ENCODE assay signal across 1 cellular context in genomic region chr15:74291101-74292071, GRCh38.
A peak's percentile ranks its signal among the peaks of the same experiment; 100 is the strongest.
TF ChIP-seq lines count a peak whose summit lies in the region.

No MANE protein-coding gene starts in this region.

TF ChIP-seq in WTC11, 78 proteins besides CTCF, POLR2A, EP300 and RAD21 (continued from another document):
- TF ChIP-seq ZNF423 (CRISPR knock-in tag; IDR thresholded peaks at IDR 0.05) (no peak), NR2C2 (CRISPR knock-in tag; IDR thresholded peaks at IDR 0.05) (peak; percentile 74), ZNF317 (CRISPR knock-in tag; IDR thresholded peaks at IDR 0.05; ENCODE audit: borderline replicate concordance, low read depth) (peak; percentile 72; the same call in 1 of the 2 replicates), EMX1 (CRISPR knock-in tag; IDR thresholded peaks at IDR 0.05) (no peak), ESRRA (CRISPR knock-in tag; IDR thresholded peaks at IDR 0.05; ENCODE audit: borderline replicate concordance) (peak; percentile 97), CDX4 (CRISPR knock-in tag; IDR thresholded peaks at IDR 0.05; ENCODE audit: borderline replicate concordance) (no peak), TP53 (CRISPR knock-in tag; IDR thresholded peaks at IDR 0.05) (peak; percentile 98), MXD4 (CRISPR knock-in tag; IDR thresholded peaks at IDR 0.05; ENCODE audit: borderline replicate concordance) (no peak), MAX (CRISPR knock-in tag; IDR thresholded peaks at IDR 0.05) (peak; percentile 97), ZBTB43 (CRISPR knock-in tag; IDR thresholded peaks at IDR 0.05) (peak; percentile 92), ZNF396 (CRISPR knock-in tag; IDR thresholded peaks at IDR 0.05; ENCODE audit: borderline replicate concordance) (no peak), ZNF219 (CRISPR knock-in tag; IDR thresholded peaks at IDR 0.05; ENCODE audit: borderline replicate concordance) (peak; percentile 89; the same call in 1 of the 2 replicates), TEAD1 (CRISPR knock-in tag; IDR thresholded peaks at IDR 0.05) (peak; percentile 99), SOX15 (CRISPR knock-in tag; IDR thresholded peaks at IDR 0.05) (no peak), SMAD4 (CRISPR knock-in tag; IDR thresholded peaks at IDR 0.05) (peak; percentile 94; the same call in 1 of the 2 replicates), MLX (CRISPR knock-in tag; IDR thresholded peaks at IDR 0.05) (peak; percentile 59; the same call in 1 of the 2 replicates), JUN (CRISPR knock-in tag; IDR thresholded peaks at IDR 0.05) (peak; percentile 90; the same call in 1 of the 2 replicates), TEAD4 (CRISPR knock-in tag; IDR thresholded peaks at IDR 0.05) (peak; percentile 91), NR3C1 (CRISPR knock-in tag; conservative IDR thresholded peaks at IDR 0.05; ENCODE audit: low read depth) (peak; percentile 97), SP1 (CRISPR knock-in tag; conservative IDR thresholded peaks at IDR 0.05) (peak; percentile 88), FOXP1 (CRISPR knock-in tag; IDR thresholded peaks at IDR 0.05; ENCODE audit: borderline replicate concordance) (peak; percentile 99), GTF2I (CRISPR knock-in tag; conservative IDR thresholded peaks at IDR 0.05) (no peak), ETV6 (CRISPR knock-in tag; IDR thresholded peaks at IDR 0.05) (peak; percentile 99), USF2 (CRISPR knock-in tag; IDR thresholded peaks at IDR 0.05) (peak; percentile 67), CBFB (CRISPR knock-in tag; IDR thresholded peaks at IDR 0.05; ENCODE audit: low read depth) (peak; percentile 99), ZNF232 (CRISPR knock-in tag; IDR thresholded peaks at IDR 0.05) (peak; percentile 99), ATF1 (CRISPR knock-in tag; IDR thresholded peaks at IDR 0.05) (peak; percentile 81; the same call in 1 of the 2 replicates)
- TF ChIP-seq, protein P1, sequence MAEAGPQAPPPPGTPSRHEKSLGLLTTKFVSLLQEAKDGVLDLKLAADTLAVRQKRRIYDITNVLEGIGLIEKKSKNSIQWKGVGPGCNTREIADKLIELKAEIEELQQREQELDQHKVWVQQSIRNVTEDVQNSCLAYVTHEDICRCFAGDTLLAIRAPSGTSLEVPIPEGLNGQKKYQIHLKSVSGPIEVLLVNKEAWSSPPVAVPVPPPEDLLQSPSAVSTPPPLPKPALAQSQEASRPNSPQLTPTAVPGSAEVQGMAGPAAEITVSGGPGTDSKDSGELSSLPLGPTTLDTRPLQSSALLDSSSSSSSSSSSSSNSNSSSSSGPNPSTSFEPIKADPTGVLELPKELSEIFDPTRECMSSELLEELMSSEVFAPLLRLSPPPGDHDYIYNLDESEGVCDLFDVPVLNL (CRISPR knock-in tag; IDR thresholded peaks at IDR 0.05; ENCODE audit: borderline replicate concordance, low read depth): peak; percentile 66; the same call in 1 of the 2 replicates
- TF ChIP-seq, protein P2, sequence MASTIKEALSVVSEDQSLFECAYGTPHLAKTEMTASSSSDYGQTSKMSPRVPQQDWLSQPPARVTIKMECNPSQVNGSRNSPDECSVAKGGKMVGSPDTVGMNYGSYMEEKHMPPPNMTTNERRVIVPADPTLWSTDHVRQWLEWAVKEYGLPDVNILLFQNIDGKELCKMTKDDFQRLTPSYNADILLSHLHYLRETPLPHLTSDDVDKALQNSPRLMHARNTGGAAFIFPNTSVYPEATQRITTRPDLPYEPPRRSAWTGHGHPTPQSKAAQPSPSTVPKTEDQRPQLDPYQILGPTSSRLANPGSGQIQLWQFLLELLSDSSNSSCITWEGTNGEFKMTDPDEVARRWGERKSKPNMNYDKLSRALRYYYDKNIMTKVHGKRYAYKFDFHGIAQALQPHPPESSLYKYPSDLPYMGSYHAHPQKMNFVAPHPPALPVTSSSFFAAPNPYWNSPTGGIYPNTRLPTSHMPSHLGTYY (CRISPR knock-in tag; IDR thresholded peaks at IDR 0.05): no peak
- TF ChIP-seq, protein P3, sequence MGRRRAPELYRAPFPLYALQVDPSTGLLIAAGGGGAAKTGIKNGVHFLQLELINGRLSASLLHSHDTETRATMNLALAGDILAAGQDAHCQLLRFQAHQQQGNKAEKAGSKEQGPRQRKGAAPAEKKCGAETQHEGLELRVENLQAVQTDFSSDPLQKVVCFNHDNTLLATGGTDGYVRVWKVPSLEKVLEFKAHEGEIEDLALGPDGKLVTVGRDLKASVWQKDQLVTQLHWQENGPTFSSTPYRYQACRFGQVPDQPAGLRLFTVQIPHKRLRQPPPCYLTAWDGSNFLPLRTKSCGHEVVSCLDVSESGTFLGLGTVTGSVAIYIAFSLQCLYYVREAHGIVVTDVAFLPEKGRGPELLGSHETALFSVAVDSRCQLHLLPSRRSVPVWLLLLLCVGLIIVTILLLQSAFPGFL (CRISPR knock-in tag; IDR thresholded peaks at IDR 0.05; ENCODE audit: borderline replicate concordance): 0 out of 2 replicates have a peak, but pooled peaks have one; percentile 91
- TF ChIP-seq, protein P4, sequence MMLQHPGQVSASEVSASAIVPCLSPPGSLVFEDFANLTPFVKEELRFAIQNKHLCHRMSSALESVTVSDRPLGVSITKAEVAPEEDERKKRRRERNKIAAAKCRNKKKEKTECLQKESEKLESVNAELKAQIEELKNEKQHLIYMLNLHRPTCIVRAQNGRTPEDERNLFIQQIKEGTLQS (CRISPR knock-in tag; conservative IDR thresholded peaks at IDR 0.05): no peak
- TF ChIP-seq, protein P5, sequence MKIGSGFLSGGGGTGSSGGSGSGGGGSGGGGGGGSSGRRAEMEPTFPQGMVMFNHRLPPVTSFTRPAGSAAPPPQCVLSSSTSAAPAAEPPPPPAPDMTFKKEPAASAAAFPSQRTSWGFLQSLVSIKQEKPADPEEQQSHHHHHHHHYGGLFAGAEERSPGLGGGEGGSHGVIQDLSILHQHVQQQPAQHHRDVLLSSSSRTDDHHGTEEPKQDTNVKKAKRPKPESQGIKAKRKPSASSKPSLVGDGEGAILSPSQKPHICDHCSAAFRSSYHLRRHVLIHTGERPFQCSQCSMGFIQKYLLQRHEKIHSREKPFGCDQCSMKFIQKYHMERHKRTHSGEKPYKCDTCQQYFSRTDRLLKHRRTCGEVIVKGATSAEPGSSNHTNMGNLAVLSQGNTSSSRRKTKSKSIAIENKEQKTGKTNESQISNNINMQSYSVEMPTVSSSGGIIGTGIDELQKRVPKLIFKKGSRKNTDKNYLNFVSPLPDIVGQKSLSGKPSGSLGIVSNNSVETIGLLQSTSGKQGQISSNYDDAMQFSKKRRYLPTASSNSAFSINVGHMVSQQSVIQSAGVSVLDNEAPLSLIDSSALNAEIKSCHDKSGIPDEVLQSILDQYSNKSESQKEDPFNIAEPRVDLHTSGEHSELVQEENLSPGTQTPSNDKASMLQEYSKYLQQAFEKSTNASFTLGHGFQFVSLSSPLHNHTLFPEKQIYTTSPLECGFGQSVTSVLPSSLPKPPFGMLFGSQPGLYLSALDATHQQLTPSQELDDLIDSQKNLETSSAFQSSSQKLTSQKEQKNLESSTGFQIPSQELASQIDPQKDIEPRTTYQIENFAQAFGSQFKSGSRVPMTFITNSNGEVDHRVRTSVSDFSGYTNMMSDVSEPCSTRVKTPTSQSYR (CRISPR knock-in tag; IDR thresholded peaks at IDR 0.05): peak; percentile 95
- TF ChIP-seq, protein P6, sequence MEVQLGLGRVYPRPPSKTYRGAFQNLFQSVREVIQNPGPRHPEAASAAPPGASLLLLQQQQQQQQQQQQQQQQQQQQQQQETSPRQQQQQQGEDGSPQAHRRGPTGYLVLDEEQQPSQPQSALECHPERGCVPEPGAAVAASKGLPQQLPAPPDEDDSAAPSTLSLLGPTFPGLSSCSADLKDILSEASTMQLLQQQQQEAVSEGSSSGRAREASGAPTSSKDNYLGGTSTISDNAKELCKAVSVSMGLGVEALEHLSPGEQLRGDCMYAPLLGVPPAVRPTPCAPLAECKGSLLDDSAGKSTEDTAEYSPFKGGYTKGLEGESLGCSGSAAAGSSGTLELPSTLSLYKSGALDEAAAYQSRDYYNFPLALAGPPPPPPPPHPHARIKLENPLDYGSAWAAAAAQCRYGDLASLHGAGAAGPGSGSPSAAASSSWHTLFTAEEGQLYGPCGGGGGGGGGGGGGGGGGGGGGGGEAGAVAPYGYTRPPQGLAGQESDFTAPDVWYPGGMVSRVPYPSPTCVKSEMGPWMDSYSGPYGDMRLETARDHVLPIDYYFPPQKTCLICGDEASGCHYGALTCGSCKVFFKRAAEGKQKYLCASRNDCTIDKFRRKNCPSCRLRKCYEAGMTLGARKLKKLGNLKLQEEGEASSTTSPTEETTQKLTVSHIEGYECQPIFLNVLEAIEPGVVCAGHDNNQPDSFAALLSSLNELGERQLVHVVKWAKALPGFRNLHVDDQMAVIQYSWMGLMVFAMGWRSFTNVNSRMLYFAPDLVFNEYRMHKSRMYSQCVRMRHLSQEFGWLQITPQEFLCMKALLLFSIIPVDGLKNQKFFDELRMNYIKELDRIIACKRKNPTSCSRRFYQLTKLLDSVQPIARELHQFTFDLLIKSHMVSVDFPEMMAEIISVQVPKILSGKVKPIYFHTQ (CRISPR knock-in tag; IDR thresholded peaks at IDR 0.05): no peak
TF ChIP-seq in WTC11: peak in this region for 51.
